ENCODE assay signal across 1 cellular context in the genomic region with DNA sequence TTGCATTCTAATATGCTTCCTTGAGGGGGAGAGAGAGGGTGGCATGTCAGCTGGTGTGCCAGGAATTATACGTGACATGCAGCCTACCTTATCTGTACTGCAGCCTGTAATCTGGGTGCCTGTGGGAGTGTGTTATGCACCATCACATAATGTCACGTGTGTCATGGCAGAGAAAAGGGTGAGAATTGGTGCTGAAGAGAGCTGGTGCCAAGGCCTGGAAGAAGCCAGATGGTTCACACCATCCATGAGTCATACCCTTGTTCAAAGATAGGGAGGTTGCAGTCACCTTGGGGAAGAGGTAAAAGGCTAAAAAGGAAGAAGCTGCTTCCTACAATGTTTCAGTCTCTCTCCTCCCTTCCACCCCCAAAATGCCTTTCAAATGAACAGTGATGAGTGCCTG.
TF ChIP-seq lines count a peak whose summit lies in the region.

No MANE protein-coding gene starts in this region.

TF ChIP-seq in HEK293, 187 proteins besides CTCF, POLR2A, EP300 and RAD21 (continued from another document):
- TF ChIP-seq, protein P1, sequence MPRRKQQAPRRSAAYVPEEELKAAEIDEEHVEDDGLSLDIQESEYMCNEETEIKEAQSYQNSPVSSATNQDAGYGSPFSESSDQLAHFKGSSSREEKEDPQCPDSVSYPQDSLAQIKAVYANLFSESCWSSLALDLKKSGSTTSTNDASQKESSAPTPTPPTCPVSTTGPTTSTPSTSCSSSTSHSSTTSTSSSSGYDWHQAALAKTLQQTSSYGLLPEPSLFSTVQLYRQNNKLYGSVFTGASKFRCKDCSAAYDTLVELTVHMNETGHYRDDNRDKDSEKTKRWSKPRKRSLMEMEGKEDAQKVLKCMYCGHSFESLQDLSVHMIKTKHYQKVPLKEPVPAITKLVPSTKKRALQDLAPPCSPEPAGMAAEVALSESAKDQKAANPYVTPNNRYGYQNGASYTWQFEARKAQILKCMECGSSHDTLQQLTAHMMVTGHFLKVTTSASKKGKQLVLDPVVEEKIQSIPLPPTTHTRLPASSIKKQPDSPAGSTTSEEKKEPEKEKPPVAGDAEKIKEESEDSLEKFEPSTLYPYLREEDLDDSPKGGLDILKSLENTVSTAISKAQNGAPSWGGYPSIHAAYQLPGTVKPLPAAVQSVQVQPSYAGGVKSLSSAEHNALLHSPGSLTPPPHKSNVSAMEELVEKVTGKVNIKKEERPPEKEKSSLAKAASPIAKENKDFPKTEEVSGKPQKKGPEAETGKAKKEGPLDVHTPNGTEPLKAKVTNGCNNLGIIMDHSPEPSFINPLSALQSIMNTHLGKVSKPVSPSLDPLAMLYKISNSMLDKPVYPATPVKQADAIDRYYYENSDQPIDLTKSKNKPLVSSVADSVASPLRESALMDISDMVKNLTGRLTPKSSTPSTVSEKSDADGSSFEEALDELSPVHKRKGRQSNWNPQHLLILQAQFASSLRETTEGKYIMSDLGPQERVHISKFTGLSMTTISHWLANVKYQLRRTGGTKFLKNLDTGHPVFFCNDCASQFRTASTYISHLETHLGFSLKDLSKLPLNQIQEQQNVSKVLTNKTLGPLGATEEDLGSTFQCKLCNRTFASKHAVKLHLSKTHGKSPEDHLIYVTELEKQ (tag by site-specific recombination; IDR thresholded peaks at IDR 0.05; ENCODE audit: borderline replicate concordance) = no peak
- no peak for TF ChIP-seq ZNF677 (tag by site-specific recombination; IDR thresholded peaks at IDR 0.05)
TF ChIP-seq in HEK293: peak in this region for 1.
